Comparison of ENCODE assay signal across 13 cellular contexts in genomic region chr2:173205375-173205774, GRCh38.
A peak's percentile ranks its signal among the peaks of the same experiment; 100 is the strongest.
DNase-seq lines count a peak whose midpoint lies in the region; ATAC-seq, FAIRE-seq and TF ChIP-seq lines count a peak whose summit lies in the region.
"Had no signal": no experiment of that assay in that cellular context is flagged by ENCODE, and none has a peak within 500 bp of the region (broad histone marks: within the 10 kb centered on the region; RNA-seq: fewer than 3 reads in every experiment).

No MANE protein-coding gene starts in this region.

- DNase-seq in DMS 273 (lab: John Stamatoyannopoulos, UW; ENCODE audit: unreplicated experiment) = peak; percentile 45
- no peak for DNase-seq in DMS 273 treated with DMSO at 0.1 percent for 48 hours (lab: John Stamatoyannopoulos, UW)
- DNase-seq in heart right ventricle = peak; percentile 46 to 84
- DNase-seq in pancreas = no peak
- DNase-seq in vagina (ENCODE audit: extremely low spot score in 2 of 2) = peak in 1 of 2 donors; percentile 95
- DNase-seq in activated naive CD8-positive, alpha-beta T cell treated with anti-CD3 and anti-CD28 coated beads, Interleukin-2, amount 50 U/mL, for 24 hours = no peak
- no peak for DNase-seq in HFFc6
- DNase-seq in DMS79 (lab: John Stamatoyannopoulos, UW) = no peak
- DNase-seq: activated naive CD8-positive, alpha-beta T cell treated with anti-CD3 and anti-CD28 coated beads for 36 hours; natural killer cell; NCI-H2081 treated with DMSO at 0.1 percent for 48 hours had no signal

- no peak for FAIRE-seq in pancreas (lab: Jason Lieb, UNC)
- FAIRE-seq: GM12892 had no signal

- H3K27ac Mint-ChIP-seq in activated naive CD8-positive, alpha-beta T cell treated with anti-CD3 and anti-CD28 coated beads, Interleukin-2, amount 50 U/mL, for 24 hours = no peak overlapping the region
- no peak overlapping the region for H3K27ac Mint-ChIP-seq in HFFc6
- H3K27ac Mint-ChIP-seq: activated naive CD8-positive, alpha-beta T cell treated with anti-CD3 and anti-CD28 coated beads for 36 hours; natural killer cell had no signal

- H3K9me3 ChIP-seq in heart right ventricle = no peaks in the 10 kb centered on the region
- no peaks in the 10 kb centered on the region for H3K9me3 ChIP-seq in pancreas
- no peaks in the 10 kb centered on the region for H3K9me3 ChIP-seq in vagina

- no peaks in the 10 kb centered on the region for H3K9me3 Mint-ChIP-seq in activated naive CD8-positive, alpha-beta T cell treated with anti-CD3 and anti-CD28 coated beads, Interleukin-2, amount 50 U/mL, for 24 hours
- no peaks in the 10 kb centered on the region for H3K9me3 Mint-ChIP-seq in HFFc6
- H3K9me3 Mint-ChIP-seq: activated naive CD8-positive, alpha-beta T cell treated with anti-CD3 and anti-CD28 coated beads for 36 hours; natural killer cell had no signal

- 8 to 14% methylated on average over 2 of the region's 2 CpGs for WGBS in heart right ventricle, 2 donors
- WGBS in pancreas, 2 donors = 85 to 92% methylated on average over 2 of the region's 2 CpGs

- H3K27ac ChIP-seq in heart right ventricle = peak overlapping the region; percentile 45 to 83 (median 71)
- H3K27ac ChIP-seq in pancreas = no peak overlapping the region
- peak overlapping the region; percentile 21 for H3K27ac ChIP-seq in vagina
- H3K27ac ChIP-seq: 22Rv1 had no signal

- H3K36me3 ChIP-seq in heart right ventricle (peaks cover 0 to 21% (median 0%) of the 10 kb centered on the region in 9 donors), pancreas (no peaks in the 10 kb centered on the region), vagina (no peaks in the 10 kb centered on the region)

- H3K27me3 ChIP-seq in heart right ventricle = no peaks in the 10 kb centered on the region
- H3K27me3 ChIP-seq in pancreas = no peaks in the 10 kb centered on the region
- H3K27me3 ChIP-seq in vagina = no peaks in the 10 kb centered on the region

- intact Hi-C loops in heart right ventricle (cut with DNase I) (loop anchor here in 6 of 10 donors (2.0 to 10.0 kb wide), 7 partner anchors 113 to 401 kb away; partner anchors contain the start of gene MAP3K20 (in 1 of the 6)), pancreas (cut with DNase I) (loop anchor here in 1 of 3 donors (5.0 kb wide), 1 partner anchor 173 kb away; no protein-coding TSS in a partner anchor), vagina (cut with DNase I) (no loop called here)

- H3K4me3 ChIP-seq in heart right ventricle = no peak overlapping the region
- no peak overlapping the region for H3K4me3 ChIP-seq in pancreas
- no peak overlapping the region for H3K4me3 ChIP-seq in vagina

- TF ChIP-seq POLR2A in vagina (IDR thresholded peaks at IDR 0.05) = no peak

- ATAC-seq in heart right ventricle = peak; percentile 87 to 98 (median 94)
- ATAC-seq in pancreas = peak in 3 of 4 donors; percentile 32 to 80 (median 61)
- ATAC-seq in activated naive CD8-positive, alpha-beta T cell treated with anti-CD3 and anti-CD28 coated beads, Interleukin-2, amount 50 U/mL, for 24 hours = no peak
- ATAC-seq: natural killer cell had no signal

- H3K4me1 ChIP-seq in heart right ventricle = peaks cover 9 to 72% (median 53%) of the 10 kb centered on the region in 9 donors
- H3K4me1 ChIP-seq in pancreas = peaks cover 0 to 2% (median 0%) of the 10 kb centered on the region in 3 donors
- peaks cover 7% of the 10 kb centered on the region for H3K4me1 ChIP-seq in vagina

- H3K27me3 Mint-ChIP-seq in activated naive CD8-positive, alpha-beta T cell treated with anti-CD3 and anti-CD28 coated beads, Interleukin-2, amount 50 U/mL, for 24 hours = peaks cover 2% of the 10 kb centered on the region
- H3K27me3 Mint-ChIP-seq in HFFc6 (ENCODE audit: insufficient read depth) = no peaks in the 10 kb centered on the region

- no peak overlapping the region for H3K4me3 Mint-ChIP-seq in activated naive CD8-positive, alpha-beta T cell treated with anti-CD3 and anti-CD28 coated beads, Interleukin-2, amount 50 U/mL, for 24 hours
- H3K4me3 Mint-ChIP-seq in HFFc6 = no peak overlapping the region
- H3K4me3 Mint-ChIP-seq: activated naive CD8-positive, alpha-beta T cell treated with anti-CD3 and anti-CD28 coated beads for 36 hours; natural killer cell had no signal

- TF ChIP-seq CTCF in heart right ventricle (IDR thresholded peaks at IDR 0.05) (no peak), pancreas (IDR thresholded peaks at IDR 0.05) (no peak), vagina (IDR thresholded peaks at IDR 0.05) (no peak), HFFc6 (IDR thresholded peaks at IDR 0.05) (no peak)

- H3K4me1 Mint-ChIP-seq in activated naive CD8-positive, alpha-beta T cell treated with anti-CD3 and anti-CD28 coated beads, Interleukin-2, amount 50 U/mL, for 24 hours = peaks cover 1% of the 10 kb centered on the region
- peaks cover 23% of the 10 kb centered on the region for H3K4me1 Mint-ChIP-seq in HFFc6 (ENCODE audit: low read depth)
- H3K4me1 Mint-ChIP-seq: natural killer cell had no signal

- no peaks in the 10 kb centered on the region for H3K36me3 Mint-ChIP-seq in activated naive CD8-positive, alpha-beta T cell treated with anti-CD3 and anti-CD28 coated beads, Interleukin-2, amount 50 U/mL, for 24 hours (ENCODE audit: low read depth)
- peaks cover 32% of the 10 kb centered on the region for H3K36me3 Mint-ChIP-seq in HFFc6 (ENCODE audit: low read depth)
- H3K36me3 Mint-ChIP-seq: natural killer cell had no signal

Comparison
In these comparisons a context has a peak if more than half of its experiments do, and no peak if none do; other contexts are left out.
1. DNase-seq: peak in DMS 273 (single experiment) and heart right ventricle (2 of 2); none in DMS 273 treated with DMSO at 0.1 percent for 48 hours (single experiment), pancreas (0 of 6), activated naive CD8-positive, alpha-beta T cell treated with anti-CD3 and anti-CD28 coated beads, Interleukin-2, amount 50 U/mL, for 24 hours (single experiment), HFFc6 (single experiment) and DMS79 (single experiment).
2. H3K27ac ChIP-seq: peak in heart right ventricle (10 of 10) and vagina (single experiment); none in pancreas (0 of 4).